ENCODE assay signal across 8 cellular contexts in genomic region chr2:187580462-187581124, GRCh38. TPM values are rescaled to one million over a fixed set of nuclear protein-coding genes. Genes with fewer than 3 reads are reported as not detected.
DNase-seq lines count a peak whose midpoint lies in the region; ATAC-seq, FAIRE-seq and TF ChIP-seq lines count a peak whose summit lies in the region.

No MANE protein-coding gene starts in this region.

- no peak overlapping the region for H3K4me3 Mint-ChIP-seq in T-cell
- H3K4me3 Mint-ChIP-seq in activated naive CD4-positive, alpha-beta T cell treated with anti-CD3 and anti-CD28 coated beads for 36 hours = no peak overlapping the region

- no peak overlapping the region for H2BK15ac ChIP-seq in H1 (ENCODE audit: low read length)

- H3K9me2 ChIP-seq in neural cell (ENCODE audit: insufficient read depth, low read length) = no peaks in the 10 kb centered on the region

- intact Hi-C loops in activated naive CD4-positive, alpha-beta T cell treated with anti-CD3 and anti-CD28 coated beads for 36 hours (cut with micrococcal nuclease) = loop anchor here (1.0 to 10.0 kb wide), 7 partner anchors 80 to 1832 kb away; partner anchors contain the start of gene ZC3H15

- POLR2A ChIA-PET in H1 (lab: Charles Lee; ENCODE audit: partially characterized antibody) = no interaction called here
- POLR2A ChIA-PET in T-cell (lab: Charles Lee) = no interaction called here

- H2AK5ac ChIP-seq in H1 (ENCODE audit: low read depth, low read length) = no peak overlapping the region

- peak overlapping the region; percentile 80 for H4K5ac ChIP-seq in H1 (ENCODE audit: insufficient read length, low read depth, low read length)

- H3K27ac ChIP-seq in DND-41 (ENCODE audit: low read length) (no peak overlapping the region), H1 (ENCODE audit: low read depth, low read length) (no peak overlapping the region), neural cell (ENCODE audit: low read length) (no peak overlapping the region)

- H3K4me2 ChIP-seq in DND-41 (ENCODE audit: insufficient read depth, low read length) (peak overlapping the region; percentile 30; the same call in 1 of the 2 replicates), H1 (ENCODE audit: insufficient read depth in 1 of 2, low read depth in 2 of 2, low read length in 2 of 2) (no peak overlapping the region), neural cell (ENCODE audit: low read length) (no peak overlapping the region)

- no peak overlapping the region for H3K23ac ChIP-seq in H1 (ENCODE audit: insufficient read length)

- no peaks in the 10 kb centered on the region for H3K23me2 ChIP-seq in H1 (ENCODE audit: low read depth, low read length)

- H2AFZ ChIP-seq in DND-41 (ENCODE audit: low read depth, low read length) = peak overlapping the region; percentile 65
- no peak overlapping the region for H2AFZ ChIP-seq in H1 (ENCODE audit: low read length)
- H2AFZ ChIP-seq in neural cell (ENCODE audit: low read depth, low read length) = no peak overlapping the region

- TF ChIP-seq CTCF in DND-41 (IDR thresholded peaks at IDR 0.05; ENCODE audit: borderline replicate concordance, extremely low read depth, low read length, poor library complexity, severe bottlenecking) (peak; percentile 60), H1 (IDR thresholded peaks at IDR 0.05; ENCODE audit: control extremely low read depth in 1 of 3, insufficient read depth in 1 of 3, low read depth in 1 of 3, low read length in 3 of 3) (peak in 2 of 3 experiments; percentile 41 to 53; a peak in 2 of 4 replicates), neural cell (IDR thresholded peaks at IDR 0.05; ENCODE audit: poor library complexity, severe bottlenecking) (peak; percentile 47)

- H3K79me2 ChIP-seq in DND-41 (ENCODE audit: insufficient read depth, low read length) (no peaks in the 10 kb centered on the region), H1 (ENCODE audit: control insufficient read depth in 1 of 2, insufficient read depth in 2 of 2, low read length in 2 of 2) (no peaks in the 10 kb centered on the region), neural cell (replicated peaks; ENCODE audit: insufficient read depth, low read length) (no peaks in the 10 kb centered on the region)

- no peak overlapping the region for H3K18ac ChIP-seq in H1 (ENCODE audit: extremely low read depth, low read length)

- no peak overlapping the region for H2BK5ac ChIP-seq in H1 (ENCODE audit: low read depth, low read length)

- H3K36me3 ChIP-seq in DND-41 (ENCODE audit: insufficient read depth, low read length) (no peaks in the 10 kb centered on the region), H1 (ENCODE audit: control insufficient read depth in 2 of 4, insufficient read depth in 4 of 4, low read length in 3 of 4) (no peaks in the 10 kb centered on the region), neural cell (ENCODE audit: insufficient read depth, low read length) (no peaks in the 10 kb centered on the region)

- H3K4me3 ChIP-seq in DND-41 (ENCODE audit: low read depth in 1 of 2, low read length in 2 of 2) (no peak overlapping the region), H1 (ENCODE audit: extremely low read depth in 1 of 4, insufficient read depth in 2 of 4, low read depth in 3 of 4, low read length in 4 of 4) (no peak overlapping the region), neural cell (ENCODE audit: low read length) (no peak overlapping the region)

- ATAC-seq in DND-41 (ENCODE audit: insufficient read depth, low read depth) = peak; percentile 83
- ATAC-seq in HG02943 (IDR thresholded peaks at IDR 0.05; ENCODE audit: low read depth, unreplicated experiment) = peak; percentile 54
- ATAC-seq in T-cell (replicated peaks in 1 of 4) = no peak

- DNase-seq in DND-41 = no peak
- DNase-seq in NCI-H774 (lab: John Stamatoyannopoulos, UW) = peak; percentile 49
- no peak for DNase-seq in H1 (ENCODE audit: low read depth in 1 of 2, low spot score in 2 of 2)
- DNase-seq in T-cell = no peak
- no peak for DNase-seq in activated naive CD4-positive, alpha-beta T cell treated with anti-CD3 and anti-CD28 coated beads for 36 hours
- no peak for DNase-seq in epidermal melanocyte (ENCODE audit: insufficient read length, low spot score)

- H4K91ac ChIP-seq in H1 (replicated peaks; ENCODE audit: insufficient read length, low read length) = peak overlapping the region; percentile 54

- FAIRE-seq in H1 (lab: Jason Lieb, UNC) = peak; percentile 68

- TF ChIP-seq EP300 in H1 (IDR thresholded peaks at IDR 0.05; ENCODE audit: borderline replicate concordance in 1 of 2, low read depth in 2 of 2, low read length in 2 of 2) (no peak), neural cell (conservative IDR thresholded peaks at IDR 0.05; ENCODE audit: poor library complexity, severe bottlenecking) (no peak)

- H3K27me3 Mint-ChIP-seq in T-cell = peaks cover 0 to 2% of the 10 kb centered on the region in 2 donors
- H3K27me3 Mint-ChIP-seq in activated naive CD4-positive, alpha-beta T cell treated with anti-CD3 and anti-CD28 coated beads for 36 hours (ENCODE audit: low read depth) = peaks cover 11% of the 10 kb centered on the region

- no peaks in the 10 kb centered on the region for H3K9me3 ChIP-seq in DND-41 (ENCODE audit: insufficient read depth, low read length, severe bottlenecking)
- no peaks in the 10 kb centered on the region for H3K9me3 ChIP-seq in H1 (ENCODE audit: insufficient read depth in 2 of 2, low read depth in 1 of 2, low read length in 1 of 2)
- no peaks in the 10 kb centered on the region for H3K9me3 ChIP-seq in neural cell (ENCODE audit: low read length)

- H4K8ac ChIP-seq in H1 (ENCODE audit: extremely low read depth, insufficient read depth, low read length) = no peak overlapping the region

- H3K14ac ChIP-seq in H1 (ENCODE audit: insufficient read length) = no peak overlapping the region

- no peak overlapping the region for H3K4ac ChIP-seq in H1 (replicated peaks; ENCODE audit: insufficient read length, low read depth, low read length)

- 53% methylated on average over 7 of the region's 7 CpGs; no CpG with 5 or more reads in 1 of the 2 experiments for WGBS in H1 (ENCODE audit: extremely low coverage in 1 of 2, insufficient coverage in 1 of 2, insufficient read length in 1 of 2, insufficient replicate concordance in 2 of 2, low coverage in 1 of 2, low lambda C conversion rate in 2 of 2, missing lambda C conversion rate in 1 of 2), 2 experiments

- H3K27me3 ChIP-seq in DND-41 (ENCODE audit: insufficient read depth, low read length, poor library complexity) (no peaks in the 10 kb centered on the region), H1 (replicated peaks in 1 of 4; ENCODE audit: control insufficient read depth in 3 of 4, extremely low read depth in 1 of 4, insufficient read depth in 3 of 4, low read length in 3 of 4) (no peaks in the 10 kb centered on the region), neural cell (ENCODE audit: insufficient read depth, low read depth, low read length) (no peaks in the 10 kb centered on the region)

- no peak overlapping the region for H2BK120ac ChIP-seq in H1 (replicated peaks; ENCODE audit: low read depth, low read length)

- H2BK12ac ChIP-seq in H1 (ENCODE audit: low read depth, low read length) = no peak overlapping the region

- H3K27ac Mint-ChIP-seq in T-cell = no peak overlapping the region
- H3K27ac Mint-ChIP-seq in activated naive CD4-positive, alpha-beta T cell treated with anti-CD3 and anti-CD28 coated beads for 36 hours = no peak overlapping the region

- H3K56ac ChIP-seq in H1 (replicated peaks; ENCODE audit: insufficient read length, low read depth, low read length) = no peak overlapping the region

- no peak for TF ChIP-seq POLR2A in H1 (IDR thresholded peaks at IDR 0.05; ENCODE audit: control extremely low read depth in 1 of 2, low read depth in 2 of 2, low read length in 2 of 2)

- no peaks in the 10 kb centered on the region for H3K79me1 ChIP-seq in H1 (ENCODE audit: low read depth, low read length)

- H3F3A ChIP-seq in neural cell (ENCODE audit: insufficient read depth, low read length, poor library complexity, severe bottlenecking) = no peaks in the 10 kb centered on the region

- peaks cover 12% of the 10 kb centered on the region for H3K4me1 ChIP-seq in DND-41 (ENCODE audit: insufficient read depth, low read length)
- no peaks in the 10 kb centered on the region for H3K4me1 ChIP-seq in H1 (replicated peaks in 1 of 4; ENCODE audit: control insufficient read depth in 3 of 4, insufficient read depth in 4 of 4, low read length in 3 of 4)

- no peaks in the 10 kb centered on the region for H4K20me1 ChIP-seq in DND-41 (ENCODE audit: insufficient read depth, low read length)
- H4K20me1 ChIP-seq in H1 (replicated peaks in 1 of 2; ENCODE audit: control insufficient read depth in 1 of 2, insufficient read depth in 2 of 2, low read length in 2 of 2) = no peaks in the 10 kb centered on the region
- H4K20me1 ChIP-seq in neural cell (ENCODE audit: insufficient read depth) = no peaks in the 10 kb centered on the region

- no peak overlapping the region for H3K9ac ChIP-seq in DND-41 (ENCODE audit: low read depth, low read length)
- H3K9ac ChIP-seq in H1 (replicated peaks in 1 of 4; ENCODE audit: extremely low read depth in 1 of 4, low read depth in 3 of 4, low read length in 3 of 4) = no peak overlapping the region
- no peak overlapping the region for H3K9ac ChIP-seq in neural cell (ENCODE audit: low read length)

- H3K4me1 Mint-ChIP-seq in T-cell = peaks cover 3 to 5% (median 3%) of the 10 kb centered on the region in 3 donors
- peaks cover 3% of the 10 kb centered on the region for H3K4me1 Mint-ChIP-seq in activated naive CD4-positive, alpha-beta T cell treated with anti-CD3 and anti-CD28 coated beads for 36 hours (ENCODE audit: low read depth)

- no peaks in the 10 kb centered on the region for H3K9me3 Mint-ChIP-seq in T-cell
- H3K9me3 Mint-ChIP-seq in activated naive CD4-positive, alpha-beta T cell treated with anti-CD3 and anti-CD28 coated beads for 36 hours = no peaks in the 10 kb centered on the region

- CTCF ChIA-PET in H1 (lab: Charles Lee; ENCODE audit: partially characterized antibody) (interaction anchor here (0.6 to 13.4 kb wide), 45 partner anchors 12 to 1369 kb away, joined by 3 to 331 read pairs (median 4); no protein-coding TSS in a partner anchor), T-cell (lab: Charles Lee) (interaction anchor here in 1 of 2 donors (0.9 to 1.3 kb wide), 2 partner anchors 11 to 81 kb away, joined by 5 read pairs; no protein-coding TSS in a partner anchor)
- CTCF ChIA-PET in activated naive CD4-positive, alpha-beta T cell treated with anti-CD3 and anti-CD28 coated beads for 36 hours (lab: Charles Lee) = interaction anchor here (0.6 to 7.7 kb wide), 11 partner anchors 11 to 907 kb away, joined by 3 to 89 read pairs (median 3); partner anchors contain the start of gene CALCRL

- no peak overlapping the region for H2BK20ac ChIP-seq in H1 (ENCODE audit: low read length)

- peak; percentile 67 to 78 for TF ChIP-seq RAD21 in H1 (IDR thresholded peaks at IDR 0.05 in 1 of 2, conservative IDR thresholded peaks at IDR 0.05 in 1 of 2; ENCODE audit: low read depth in 2 of 2, low read length in 2 of 2)
- TF ChIP-seq RAD21 in neural cell (conservative IDR thresholded peaks at IDR 0.05) = peak; percentile 50

- H3K36me3 Mint-ChIP-seq in T-cell = no peaks in the 10 kb centered on the region
- H3K36me3 Mint-ChIP-seq in activated naive CD4-positive, alpha-beta T cell treated with anti-CD3 and anti-CD28 coated beads for 36 hours (ENCODE audit: low read depth) = no peaks in the 10 kb centered on the region

RNA-seq across cellular contexts. Expression of gene TFPI, which starts 26.4 kb away (rescaled TPM):
- total RNA-seq in H1 (2021; fragmentation: NEBNext Ultra II Directional; extraction: Animal tissue kit (Norgen Biotek cat#: 25700)) = 6.8 and 7.1 TPM in 2 replicates
- 0.71 and 2.0 TPM in 2 replicates for polyA plus RNA-seq in H1 (2011; rRNA removed)
- polyA plus RNA-seq in H1 (2011; cell fraction: cytosol; rRNA removed) = 0.89 TPM
- polyA plus RNA-seq in H1 (2011; cell fraction: nucleus; rRNA removed) = 1.0 TPM
- 3.1 to 9.6 TPM (median 3.9 TPM) in 4 replicates for polyA plus RNA-seq in H1 (2012, experiment 1 of 2)
- 0.25 TPM for polyA plus RNA-seq in H1 (2012, experiment 2 of 2)
- 6.4 TPM for polyA plus RNA-seq in H1 (2013, experiment 1 of 2)
- polyA plus RNA-seq in H1 (2013, experiment 2 of 2) = 6.3 TPM
- polyA minus RNA-seq in H1 (2011; rRNA and poly(A)+ RNA removed) = 2.4 and 3.7 TPM in 2 replicates
- 3.3 TPM for polyA minus RNA-seq in H1 (2011; cell fraction: cytosol; rRNA and poly(A)+ RNA removed)
- polyA minus RNA-seq in H1 (2011; cell fraction: nucleus; rRNA and poly(A)+ RNA removed) = 5.6 TPM
- 0.51 TPM in 1 of 2 replicates, not detected in the other for polyA plus RNA-seq in neural cell
- polyA minus RNA-seq in neural cell = not detected in 2 replicates
- total RNA-seq in T-cell = 1 to 10 TPM in 3 of 5 donors, under 1 TPM in 2; 0.47 to 1.5 (median 1.0) TPM
- not detected for total RNA-seq in activated naive CD4-positive, alpha-beta T cell treated with anti-CD3 and anti-CD28 coated beads for 36 hours

Comparison
In these comparisons a context has a peak if more than half of its experiments do, and no peak if none do; other contexts are left out.
1. ATAC-seq: peak in DND-41 (single experiment) and HG02943 (single experiment); none in T-cell (0 of 4).
2. Peak in every context shown above with its lines, with median percentiles within 50 percentile points of each other: CTCF ChIP-seq.